21 cellular contexts compared by ENCODE assay signal in genomic region chr14:24881496-24881895, GRCh38.
"Had no signal": no experiment of that assay in that cellular context is flagged by ENCODE, and none has a peak within 500 bp of the region (broad histone marks: within the 10 kb centered on the region; RNA-seq: fewer than 3 reads in every experiment).

No MANE protein-coding gene starts in this region.

- H3K4me1 Mint-ChIP-seq: activated CD4-positive, alpha-beta T cell treated with anti-CD3 and anti-CD28 coated beads, Interleukin-2, amount 10 ng/mL, durations not matched to agents 24 days and 14 days; immature natural killer cell; stimulated activated effector memory CD8-positive, alpha-beta T cell treated with anti-CD3 and anti-CD28 coated beads, Interleukin-12 subunit alpha, Interleukin-12 subunit beta, amount 100 ng/mL, for 72 hours had no signal

- H3K4me1 ChIP-seq: upper lobe of right lung had no signal

- H3K4me3 ChIP-seq: gastroesophageal sphincter, stomach, thoracic aorta, upper lobe of right lung had no signal

- H3K27me3 ChIP-seq: gastroesophageal sphincter, stomach, upper lobe of right lung had no signal

- H3K36me3 Mint-ChIP-seq: immature natural killer cell; stimulated activated effector memory CD8-positive, alpha-beta T cell treated with anti-CD3 and anti-CD28 coated beads, Interleukin-12 subunit alpha, Interleukin-12 subunit beta, amount 100 ng/mL, for 72 hours had no signal

- H3K27me3 Mint-ChIP-seq: progenitor cell of endocrine pancreas had no signal

- H3K27ac ChIP-seq: stomach, thoracic aorta, upper lobe of right lung had no signal

- H3K4me3 Mint-ChIP-seq: activated CD4-positive, alpha-beta T cell treated with anti-CD3 and anti-CD28 coated beads, Interleukin-2, amount 10 ng/mL, durations not matched to agents 24 days and 14 days; activated CD8-positive, alpha-beta T cell treated with anti-CD3 and anti-CD28 coated beads for 36 hours; activated T-cell treated with anti-CD3 and anti-CD28 coated beads, Interleukin-2, amount 50 U/mL, for 24 hours; immature natural killer cell; stimulated activated effector memory CD8-positive, alpha-beta T cell treated with anti-CD3 and anti-CD28 coated beads, Interleukin-12 subunit alpha, Interleukin-12 subunit beta, amount 100 ng/mL, for 72 hours had no signal

- H3K36me3 ChIP-seq: gastroesophageal sphincter, stomach, thoracic aorta, upper lobe of right lung had no signal

- DNase-seq: activated CD4-positive, alpha-beta T cell treated with anti-CD3 and anti-CD28 coated beads, Interleukin-2, amount 10 ng/mL, durations not matched to agents 24 days and 14 days; activated CD4-positive, CD25-positive, alpha-beta regulatory T cell; activated CD8-positive, alpha-beta T cell treated with anti-CD3 and anti-CD28 coated beads for 36 hours; activated naive CD4-positive, alpha-beta T cell treated with Interleukin-2 at 50 U/mL for 16 hours; activated T-cell treated with anti-CD3 and anti-CD28 coated beads, Interleukin-2, amount 50 U/mL, for 24 hours; cortex of kidney; effector CD4-positive, alpha-beta T cell; immature natural killer cell; kidney glomerular epithelial cell; mesendoderm; occipital lobe; stimulated activated CD4-positive, alpha-beta T cell treated with anti-CD3 and anti-CD28 coated beads, Interleukin-4, amount 100 ng/mL, for 24 hours; stomach; T-helper 1 cell; T-helper 9 cell; upper lobe of right lung had no signal

- H3K27ac Mint-ChIP-seq: activated CD4-positive, alpha-beta T cell treated with anti-CD3 and anti-CD28 coated beads, Interleukin-2, amount 10 ng/mL, durations not matched to agents 24 days and 14 days; activated CD8-positive, alpha-beta T cell treated with anti-CD3 and anti-CD28 coated beads for 36 hours; activated T-cell treated with anti-CD3 and anti-CD28 coated beads, Interleukin-2, amount 50 U/mL, for 24 hours; activated T-helper 2 cell treated with anti-CD3 and anti-CD28 coated beads, Interferon-gamma antibody, Interleukin-2, Interleukin-4, amounts not matched to agents 10 μg/mL and 5 μg/mL and 100 μg/mL, durations not matched to agents 14 hours and 24 hours and 36 hours; immature natural killer cell; stimulated activated effector memory CD8-positive, alpha-beta T cell treated with anti-CD3 and anti-CD28 coated beads, Interleukin-12 subunit alpha, Interleukin-12 subunit beta, amount 100 ng/mL, for 72 hours had no signal

- H3K9me3 ChIP-seq: gastroesophageal sphincter, stomach, thoracic aorta, upper lobe of right lung had no signal

- H3K9me3 Mint-ChIP-seq: activated CD4-positive, alpha-beta T cell treated with anti-CD3 and anti-CD28 coated beads, Interleukin-2, amount 10 ng/mL, durations not matched to agents 24 days and 14 days; activated CD8-positive, alpha-beta T cell treated with anti-CD3 and anti-CD28 coated beads for 36 hours; activated T-cell treated with anti-CD3 and anti-CD28 coated beads, Interleukin-2, amount 50 U/mL, for 24 hours; activated T-helper 2 cell treated with anti-CD3 and anti-CD28 coated beads, Interferon-gamma antibody, Interleukin-2, Interleukin-4, amounts not matched to agents 10 μg/mL and 5 μg/mL and 100 μg/mL, durations not matched to agents 14 hours and 24 hours and 36 hours; stimulated activated effector memory CD8-positive, alpha-beta T cell treated with anti-CD3 and anti-CD28 coated beads, Interleukin-12 subunit alpha, Interleukin-12 subunit beta, amount 100 ng/mL, for 72 hours had no signal
